In the genomic region with DNA sequence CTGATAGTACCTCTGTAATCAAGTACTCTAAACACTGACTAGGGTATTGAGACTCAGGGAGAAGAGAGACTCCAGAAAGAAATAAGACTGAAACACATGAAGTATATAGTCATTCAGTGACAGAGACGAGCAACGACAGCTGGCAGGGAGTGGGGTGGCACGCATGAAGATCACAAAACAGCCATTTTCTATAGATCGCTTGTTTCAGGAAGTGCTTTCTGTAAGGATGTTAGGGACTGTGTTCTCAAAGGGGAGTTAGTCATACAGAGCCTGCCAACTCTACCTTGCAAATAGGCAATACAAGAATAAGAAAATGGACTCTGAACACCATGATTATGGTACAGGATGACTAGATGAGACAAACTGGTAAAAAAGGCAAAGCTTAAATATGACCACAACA, we compare ENCODE assay signal across 9 cellular contexts.
A peak's percentile ranks its signal among the peaks of the same experiment; 100 is the strongest.
DNase-seq lines count a peak whose midpoint lies in the region; ATAC-seq and TF ChIP-seq lines count a peak whose summit lies in the region.
"Had no signal": no experiment of that assay in that cellular context is flagged by ENCODE, and none has a peak within 500 bp of the region (broad histone marks: within the 10 kb centered on the region; RNA-seq: fewer than 3 reads in every experiment).

No MANE protein-coding gene starts in this region.

- H3K27ac Mint-ChIP-seq in CD4-positive, CD25-positive, alpha-beta regulatory T cell = no peak overlapping the region
- H3K27ac Mint-ChIP-seq in activated naive CD8-positive, alpha-beta T cell treated with anti-CD3 and anti-CD28 coated beads, Interleukin-2, amount 10 ng/mL, durations not matched to agents 7 days and 5 days = no peak overlapping the region

- intact Hi-C loops in lower leg skin (cut with DNase I; ENCODE audit: low total_unique reads) = loop anchor here (10.0 kb wide), 1 partner anchor 137 kb away; a partner anchor contains a TSS
- intact Hi-C loops in vagina (cut with DNase I) = loop anchor here (10.0 kb wide), 2 partner anchors 1267 to 1327 kb away; no protein-coding TSS in a partner anchor
- intact Hi-C loops in mammary epithelial cell (cut with micrococcal nuclease) = no loop called here

- no peaks in the 10 kb centered on the region for H3K9me3 Mint-ChIP-seq in CD4-positive, CD25-positive, alpha-beta regulatory T cell
- H3K9me3 Mint-ChIP-seq in activated naive CD8-positive, alpha-beta T cell treated with anti-CD3 and anti-CD28 coated beads, Interleukin-2, amount 10 ng/mL, durations not matched to agents 7 days and 5 days = no peaks in the 10 kb centered on the region

- H3K4me1 Mint-ChIP-seq in CD4-positive, CD25-positive, alpha-beta regulatory T cell = peaks cover 12 to 48% (median 38%) of the 10 kb centered on the region in 4 donors
- H3K4me1 Mint-ChIP-seq in activated naive CD8-positive, alpha-beta T cell treated with anti-CD3 and anti-CD28 coated beads, Interleukin-2, amount 10 ng/mL, durations not matched to agents 7 days and 5 days = peaks cover 20% of the 10 kb centered on the region

- H3K36me3 ChIP-seq in CD4-positive, CD25-positive, alpha-beta regulatory T cell (ENCODE audit: control insufficient read depth, insufficient read depth, low read length) = peaks cover 5% of the 10 kb centered on the region
- H3K36me3 ChIP-seq in vagina (no peaks in the 10 kb centered on the region), mammary epithelial cell (ENCODE audit: insufficient read depth, low read length) (no peaks in the 10 kb centered on the region)

- POLR2A ChIA-PET in activated naive CD8-positive, alpha-beta T cell treated with anti-CD3 and anti-CD28 coated beads, Interleukin-2, amount 10 ng/mL, durations not matched to agents 7 days and 5 days (lab: Charles Lee) = interaction anchor here (1.5 kb wide), 1 partner anchor 140 kb away, joined by 4 read pairs; no protein-coding TSS in a partner anchor

- peak overlapping the region; percentile 54 for H3K27ac ChIP-seq in CD4-positive, CD25-positive, alpha-beta regulatory T cell (ENCODE audit: insufficient read depth, low read length, poor library complexity, severe bottlenecking)
- H3K27ac ChIP-seq in vagina = no peak overlapping the region
- no peak overlapping the region for H3K27ac ChIP-seq in mammary epithelial cell (ENCODE audit: insufficient read depth, low read depth, low read length)
- H3K27ac ChIP-seq: VCaP had no signal

- H3K4me1 ChIP-seq in CD4-positive, CD25-positive, alpha-beta regulatory T cell (ENCODE audit: control insufficient read depth, insufficient read depth, low read length, poor library complexity, severe bottlenecking) = peaks cover 42% of the 10 kb centered on the region
- H3K4me1 ChIP-seq in vagina = peaks cover 20% of the 10 kb centered on the region
- no peaks in the 10 kb centered on the region for H3K4me1 ChIP-seq in mammary epithelial cell (ENCODE audit: insufficient read depth, low read length)

- dilution Hi-C loops in mammary epithelial cell (cut with HindIII; ENCODE audit: low sequenced_read_pairs) = no loop called here

- TF ChIP-seq POLR2A in lower leg skin (IDR thresholded peaks at IDR 0.05) (no peak), vagina (IDR thresholded peaks at IDR 0.05) (no peak)

- peak overlapping the region; percentile 66 for H3K4me3 ChIP-seq in CD4-positive, CD25-positive, alpha-beta regulatory T cell (ENCODE audit: low read depth, low read length)
- H3K4me3 ChIP-seq in lower leg skin (ENCODE audit: low read depth, poor library complexity, severe bottlenecking) = no peak overlapping the region
- no peak overlapping the region for H3K4me3 ChIP-seq in vagina
- H3K4me3 ChIP-seq in mammary epithelial cell (replicated peaks in 1 of 3; ENCODE audit: insufficient read depth in 1 of 3, low read depth in 2 of 3, low read length in 3 of 3) = no peak overlapping the region

- ATAC-seq in CD4-positive, CD25-positive, alpha-beta regulatory T cell (ENCODE audit: low read depth in 2 of 2) = peak; percentile 92 to 94
- ATAC-seq in GM19468 (IDR thresholded peaks at IDR 0.05; ENCODE audit: extremely low read depth, unreplicated experiment) (peak; percentile 94), HG03520 (IDR thresholded peaks at IDR 0.05; ENCODE audit: unreplicated experiment) (peak; percentile 95)
- peak; percentile 88 for ATAC-seq in activated naive CD8-positive, alpha-beta T cell treated with anti-CD3 and anti-CD28 coated beads, Interleukin-2, amount 10 ng/mL, durations not matched to agents 7 days and 5 days (ENCODE audit: low read depth)

- H3K36me3 Mint-ChIP-seq in CD4-positive, CD25-positive, alpha-beta regulatory T cell = peaks cover 4% of the 10 kb centered on the region
- H3K36me3 Mint-ChIP-seq in activated naive CD8-positive, alpha-beta T cell treated with anti-CD3 and anti-CD28 coated beads, Interleukin-2, amount 10 ng/mL, durations not matched to agents 7 days and 5 days = peaks cover 25% of the 10 kb centered on the region

- H3K27me3 ChIP-seq in CD4-positive, CD25-positive, alpha-beta regulatory T cell (ENCODE audit: control insufficient read depth, insufficient read depth, low read length) = no peaks in the 10 kb centered on the region
- H3K27me3 ChIP-seq in vagina (no peaks in the 10 kb centered on the region), mammary epithelial cell (ENCODE audit: insufficient read depth, low read length) (no peaks in the 10 kb centered on the region)

- no peak overlapping the region for H3K9ac ChIP-seq in mammary epithelial cell (ENCODE audit: insufficient read depth, low read length)

- no peaks in the 10 kb centered on the region for H3K9me3 ChIP-seq in CD4-positive, CD25-positive, alpha-beta regulatory T cell (ENCODE audit: control insufficient read depth in 2 of 2, low read length in 2 of 2)
- H3K9me3 ChIP-seq in vagina (no peaks in the 10 kb centered on the region), mammary epithelial cell (replicated peaks; ENCODE audit: insufficient read depth, low read length) (no peaks in the 10 kb centered on the region)

- TF ChIP-seq CTCF in lower leg skin (IDR thresholded peaks at IDR 0.05) (no peak), vagina (IDR thresholded peaks at IDR 0.05) (no peak), mammary epithelial cell (conservative IDR thresholded peaks at IDR 0.05 in 1 of 2, IDR thresholded peaks at IDR 0.05 in 1 of 2; ENCODE audit: extremely low read depth in 1 of 2, insufficient read depth in 1 of 2, low read depth in 1 of 2, low read length in 2 of 2) (no peak)

- 82 to 83% methylated on average over 4 of the region's 4 CpGs for WGBS in lower leg skin, 2 donors
- WGBS in mammary epithelial cell (ENCODE audit: low coverage, missing lambda C conversion rate) = 94% methylated on average over 4 of the region's 4 CpGs

- H2AFZ ChIP-seq in mammary epithelial cell (ENCODE audit: low read depth, low read length) = no peak overlapping the region

- peak; percentile 11 to 82 (median 48) for DNase-seq in CD4-positive, CD25-positive, alpha-beta regulatory T cell
- DNase-seq in activated naive CD8-positive, alpha-beta T cell treated with anti-CD3 and anti-CD28 coated beads, Interleukin-2, amount 10 ng/mL, durations not matched to agents 7 days and 5 days = no peak
- DNase-seq in lower leg skin (ENCODE audit: low spot score in 2 of 2) (no peak), vagina (ENCODE audit: extremely low spot score in 2 of 2) (no peak), mammary epithelial cell (no peak)
- DNase-seq in effector CD4-positive, alpha-beta T cell = no peak

- peaks cover 78% of the 10 kb centered on the region for H3K79me2 ChIP-seq in mammary epithelial cell (ENCODE audit: insufficient read depth, low read length)

- in situ Hi-C loops in mammary epithelial cell (cut with MboI; ENCODE audit: low sequenced_read_pairs in 2 of 2) = loop anchor here (10.0 to 25.0 kb wide), 2 partner anchors 307 to 730 kb away; no protein-coding TSS in a partner anchor

- H3K4me2 ChIP-seq in mammary epithelial cell (ENCODE audit: insufficient read depth, low read depth, low read length) = no peak overlapping the region

- CTCF ChIA-PET in mammary epithelial cell (lab: Charles Lee; ENCODE audit: low non-redundant PET) = no interaction called here

- H3K4me3 Mint-ChIP-seq in CD4-positive, CD25-positive, alpha-beta regulatory T cell = no peak overlapping the region
- H3K4me3 Mint-ChIP-seq in activated naive CD8-positive, alpha-beta T cell treated with anti-CD3 and anti-CD28 coated beads, Interleukin-2, amount 10 ng/mL, durations not matched to agents 7 days and 5 days = no peak overlapping the region

- BruUV-seq in mammary epithelial cell (replicated peaks; lab: Mats Ljungman, UMichigan) = no TSS peak

- no peaks in the 10 kb centered on the region for H3K27me3 Mint-ChIP-seq in CD4-positive, CD25-positive, alpha-beta regulatory T cell
- no peaks in the 10 kb centered on the region for H3K27me3 Mint-ChIP-seq in activated naive CD8-positive, alpha-beta T cell treated with anti-CD3 and anti-CD28 coated beads, Interleukin-2, amount 10 ng/mL, durations not matched to agents 7 days and 5 days

- no peaks in the 10 kb centered on the region for H4K20me1 ChIP-seq in mammary epithelial cell (ENCODE audit: insufficient read depth, low read length)

Comparison
In these comparisons a context has a peak if more than half of its experiments do, and no peak if none do; other contexts are left out.
1. DNase-seq: peak in CD4-positive, CD25-positive, alpha-beta regulatory T cell (3 of 3); none in activated naive CD8-positive, alpha-beta T cell treated with anti-CD3 and anti-CD28 coated beads, Interleukin-2, amount 10 ng/mL, durations not matched to agents 7 days and 5 days (single experiment), lower leg skin (0 of 2), effector CD4-positive, alpha-beta T cell (single experiment), vagina (0 of 2) and mammary epithelial cell (single experiment).
2. Peak in every context shown above with its lines, with median percentiles within 50 percentile points of each other: ATAC-seq.